8 cellular contexts compared by ENCODE assay signal in genomic region chr3:63967675-63968611, GRCh38. TPM values are rescaled to one million over a fixed set of nuclear protein-coding genes. Genes with fewer than 3 reads are reported as not detected.
A peak's percentile ranks its signal among the peaks of the same experiment; 100 is the strongest.
DNase-seq lines count a peak whose midpoint lies in the region; TF ChIP-seq lines count a peak whose summit lies in the region.

No MANE protein-coding gene starts in this region.

- CTCF ChIA-PET in activated CD4-positive, alpha-beta memory T cell treated with anti-CD3 and anti-CD28 coated beads for 36 hours (lab: Charles Lee) = interaction anchor here (0.8 to 25.3 kb wide), 6 partner anchors 10 to 63 kb away, joined by 3 to 360 read pairs (median 4); no protein-coding TSS in a partner anchor

- H3K4me3 Mint-ChIP-seq in activated CD4-positive, alpha-beta memory T cell treated with anti-CD3 and anti-CD28 coated beads for 36 hours = peak overlapping the region; percentile 71
- peak overlapping the region; percentile 28 to 61 (median 33) for H3K4me3 Mint-ChIP-seq in nephron

- peak overlapping the region; percentile 80 for H3K27ac ChIP-seq in MM.1S (ENCODE audit: low read length)
- peak overlapping the region; percentile 61 to 74 (median 71) for H3K27ac ChIP-seq in esophagus muscularis mucosa (replicated peaks in 1 of 4)

- no peak for TF ChIP-seq EP300 in esophagus muscularis mucosa (IDR thresholded peaks at IDR 0.05)

- peaks cover 14% of the 10 kb centered on the region for H3K4me1 ChIP-seq in MM.1S (ENCODE audit: low read length)
- peaks cover 47 to 96% (median 90%) of the 10 kb centered on the region in 4 donors for H3K4me1 ChIP-seq in esophagus muscularis mucosa

- H3K9me2 ChIP-seq in MM.1S (replicated peaks; ENCODE audit: insufficient read depth, low read length) = no peaks in the 10 kb centered on the region

- H3K36me3 ChIP-seq in MM.1S (replicated peaks; ENCODE audit: insufficient read depth, low read length) (no peaks in the 10 kb centered on the region), esophagus muscularis mucosa (no peaks in the 10 kb centered on the region)

- peak overlapping the region; percentile 59 for H2AFZ ChIP-seq in MM.1S (ENCODE audit: low read length)

- TF ChIP-seq CTCF in MM.1S (IDR thresholded peaks at IDR 0.05; ENCODE audit: low read length) = no peak
- no peak for TF ChIP-seq CTCF in esophagus muscularis mucosa (IDR thresholded peaks at IDR 0.05)
- no peak for TF ChIP-seq CTCF in nephron (IDR thresholded peaks at IDR 0.05; ENCODE audit: unreplicated experiment in 3 of 3)

- H3K9me3 Mint-ChIP-seq in activated CD4-positive, alpha-beta memory T cell treated with anti-CD3 and anti-CD28 coated beads for 36 hours = no peaks in the 10 kb centered on the region
- no peaks in the 10 kb centered on the region for H3K9me3 Mint-ChIP-seq in nephron

- H3K4me2 ChIP-seq in MM.1S (ENCODE audit: low read depth, low read length) = peak overlapping the region; percentile 83

- no peaks in the 10 kb centered on the region for H3K27me3 ChIP-seq in MM.1S (replicated peaks; ENCODE audit: insufficient read depth, low read length)
- no peaks in the 10 kb centered on the region for H3K27me3 ChIP-seq in esophagus muscularis mucosa

- no peaks in the 10 kb centered on the region for H4K20me1 ChIP-seq in MM.1S (ENCODE audit: insufficient read depth, low read length)

- H3K4me1 Mint-ChIP-seq in activated CD4-positive, alpha-beta memory T cell treated with anti-CD3 and anti-CD28 coated beads for 36 hours (ENCODE audit: low read depth) = peaks cover 88% of the 10 kb centered on the region
- peaks cover 60% of the 10 kb centered on the region for H3K4me1 Mint-ChIP-seq in nephron

- H3K79me2 ChIP-seq in MM.1S (ENCODE audit: low read length) = peaks cover 56% of the 10 kb centered on the region

- H3F3A ChIP-seq in MM.1S (ENCODE audit: insufficient read depth, low read length) = peaks cover 30% of the 10 kb centered on the region

- no peaks in the 10 kb centered on the region for H3K9me3 ChIP-seq in MM.1S (replicated peaks; ENCODE audit: insufficient read depth, low read length)
- no peaks in the 10 kb centered on the region for H3K9me3 ChIP-seq in esophagus muscularis mucosa

- H3K36me3 Mint-ChIP-seq in activated CD4-positive, alpha-beta memory T cell treated with anti-CD3 and anti-CD28 coated beads for 36 hours = no peaks in the 10 kb centered on the region
- H3K36me3 Mint-ChIP-seq in nephron (ENCODE audit: low read depth) = no peaks in the 10 kb centered on the region

- POLR2A ChIA-PET in activated CD4-positive, alpha-beta memory T cell treated with anti-CD3 and anti-CD28 coated beads for 36 hours (lab: Charles Lee) = interaction anchor here (0.8 to 5.8 kb wide), 5 partner anchors 10 to 55 kb away, joined by 3 to 51 read pairs (median 3); partner anchors contain the start of gene PSMD6

- H3K27me3 Mint-ChIP-seq in activated CD4-positive, alpha-beta memory T cell treated with anti-CD3 and anti-CD28 coated beads for 36 hours = no peaks in the 10 kb centered on the region
- H3K27me3 Mint-ChIP-seq in nephron (ENCODE audit: low read depth) = no peaks in the 10 kb centered on the region

- H3K4me3 ChIP-seq in MM.1S (ENCODE audit: low read length) (peak overlapping the region; percentile 62), esophagus muscularis mucosa (peak overlapping the region; percentile 17 to 34 (median 26))

- peak; percentile 76 for DNase-seq in NCI-H2107 treated with DMSO at 0.1 percent for 48 hours (lab: John Stamatoyannopoulos, UW; ENCODE audit: unreplicated experiment)
- no peak for DNase-seq in NCI-H2107 (lab: John Stamatoyannopoulos, UW)
- DNase-seq in HCEC 1CT = peak; percentile 34
- peak; percentile 70 for DNase-seq in MM.1S
- peak; percentile 45 for DNase-seq in activated CD4-positive, alpha-beta memory T cell treated with anti-CD3 and anti-CD28 coated beads for 36 hours
- DNase-seq in esophagus muscularis mucosa (ENCODE audit: extremely low spot score) = no peak
- DNase-seq in NCI-H748 (lab: John Stamatoyannopoulos, UW; ENCODE audit: unreplicated experiment) = no peak

- 14% methylated on average over 11 of the region's 11 CpGs for WGBS in esophagus muscularis mucosa

- peak overlapping the region; percentile 43 for H3K9ac ChIP-seq in MM.1S (ENCODE audit: low read length)

- TF ChIP-seq POLR2A in esophagus muscularis mucosa (IDR thresholded peaks at IDR 0.05; ENCODE audit: low read depth) = no peak

- H3K27ac Mint-ChIP-seq in activated CD4-positive, alpha-beta memory T cell treated with anti-CD3 and anti-CD28 coated beads for 36 hours = peak overlapping the region; percentile 90
- H3K27ac Mint-ChIP-seq in nephron = peak overlapping the region; percentile 76 to 89 (median 84)

- intact Hi-C loops in activated CD4-positive, alpha-beta memory T cell treated with anti-CD3 and anti-CD28 coated beads for 36 hours (cut with micrococcal nuclease) = loop anchor here (1.0 to 5.0 kb wide), 5 partner anchors 11 to 106 kb away; partner anchors contain the start of genes ATXN7, PSMD6 and THOC7
- intact Hi-C loops in esophagus muscularis mucosa (cut with DNase I) = no loop called here

RNA-seq across cellular contexts. Expression of gene PSMD6, which starts 55.4 kb away (rescaled TPM):
- total RNA-seq in activated CD4-positive, alpha-beta memory T cell treated with anti-CD3 and anti-CD28 coated beads for 36 hours = 100 to 1,000 TPM; 104 to 109 TPM
- total RNA-seq in esophagus muscularis mucosa = 10 to 100 TPM; 64.5 to 78.2 (median 70.7) TPM

RNA-seq across cellular contexts. Expression of gene SCAANT1, which starts 55.8 kb away (rescaled TPM):
- total RNA-seq in activated CD4-positive, alpha-beta memory T cell treated with anti-CD3 and anti-CD28 coated beads for 36 hours = not detected
- total RNA-seq in esophagus muscularis mucosa = not detected

Comparison
In these comparisons a context has a peak if more than half of its experiments do, and no peak if none do; other contexts are left out.
1. DNase-seq: peak in NCI-H2107 treated with DMSO at 0.1 percent for 48 hours (single experiment), HCEC 1CT (single experiment), MM.1S (single experiment) and activated CD4-positive, alpha-beta memory T cell treated with anti-CD3 and anti-CD28 coated beads for 36 hours (single experiment); none in NCI-H2107 (single experiment), esophagus muscularis mucosa (single experiment) and NCI-H748 (single experiment).